In genomic region chr7:145795132-145795531, GRCh38 we compare ENCODE assay signal across 38 cellular contexts.
"Had no signal": no experiment of that assay in that cellular context is flagged by ENCODE, and none has a peak within 500 bp of the region (broad histone marks: within the 10 kb centered on the region; RNA-seq: fewer than 3 reads in every experiment).

No MANE protein-coding gene starts in this region.

- DNase-seq: activated effector memory CD4-positive, alpha-beta T cell treated with anti-CD3 and anti-CD28 coated beads, Interleukin-2, amount 50 U/mL, for 16 hours; activated effector memory CD4-positive, alpha-beta T cell treated with Interleukin-2 at 50 U/mL for 16 hours; activated gamma-delta T cell; activated gamma-delta T cell treated with Interleukin-2 at 50 U/mL for 16 hours; activated naive CD4-positive, alpha-beta T cell; activated naive CD4-positive, alpha-beta T cell treated with anti-CD3 and anti-CD28 coated beads for 36 hours; activated naive CD4-positive, alpha-beta T cell treated with anti-CD3 and anti-CD28 coated beads, Interleukin-2, amount 10 ng/mL, durations not matched to agents 7 days and 5 days; activated naive CD4-positive, alpha-beta T cell treated with anti-CD3 and anti-CD28 coated beads, Interleukin-2, amount 50 U/mL, for 16 hours; activated naive CD4-positive, alpha-beta T cell treated with Interleukin-2 at 50 U/mL for 16 hours; activated naive CD8-positive, alpha-beta T cell treated with anti-CD3 and anti-CD28 coated beads for 36 hours; activated naive CD8-positive, alpha-beta T cell treated with anti-CD3 and anti-CD28 coated beads, Interleukin-2, amount 10 ng/mL, durations not matched to agents 7 days and 5 days; activated naive CD8-positive, alpha-beta T cell treated with anti-CD3 and anti-CD28 coated beads, Interleukin-2, amount 50 U/mL, for 24 hours; activated T-cell treated with anti-CD3 and anti-CD28 coated beads, Interleukin-2, amount 50 U/mL, for 4 hours; activated T-cell treated with anti-CD3 and anti-CD28 coated beads, Interleukin-2, amount 50 U/mL, for 48 hours; activated T-cell treated with anti-CD3 and anti-CD28 coated beads, Interleukin-2, amount 50 U/mL, for 72 hours; adrenal gland; amniotic stem cell; amygdala; anterior cingulate cortex; aorta; body of pancreas; brain microvascular endothelial cell; caudate nucleus; central memory CD4-positive, alpha-beta T cell; cerebellar nuclear complex had no signal

- H3K4me1 Mint-ChIP-seq: activated naive CD4-positive, alpha-beta T cell treated with anti-CD3 and anti-CD28 coated beads, Interleukin-2, amount 10 ng/mL, durations not matched to agents 7 days and 5 days; activated naive CD4-positive, alpha-beta T cell treated with anti-CD3 and anti-CD28 coated beads, Interleukin-2, amount 50 U/mL, for 24 hours; activated naive CD8-positive, alpha-beta T cell treated with anti-CD3 and anti-CD28 coated beads for 36 hours; activated naive CD8-positive, alpha-beta T cell treated with anti-CD3 and anti-CD28 coated beads, Interleukin-2, amount 10 ng/mL, durations not matched to agents 7 days and 5 days; activated naive CD8-positive, alpha-beta T cell treated with anti-CD3 and anti-CD28 coated beads, Interleukin-2, amount 50 U/mL, for 24 hours; activated T-helper 17 cell treated with anti-CD3 and anti-CD28 coated beads, Interleukin-2, amount 50 U/mL, for 72 hours; brain; central memory CD8-positive, alpha-beta T cell had no signal

- H3K27me3 Mint-ChIP-seq: activated naive CD4-positive, alpha-beta T cell treated with anti-CD3 and anti-CD28 coated beads, Interleukin-2, amount 10 ng/mL, durations not matched to agents 7 days and 5 days; activated naive CD4-positive, alpha-beta T cell treated with anti-CD3 and anti-CD28 coated beads, Interleukin-2, amount 50 U/mL, for 24 hours; activated naive CD8-positive, alpha-beta T cell; activated naive CD8-positive, alpha-beta T cell treated with anti-CD3 and anti-CD28 coated beads for 36 hours; activated naive CD8-positive, alpha-beta T cell treated with anti-CD3 and anti-CD28 coated beads, Interleukin-2, amount 10 ng/mL, durations not matched to agents 7 days and 5 days; activated naive CD8-positive, alpha-beta T cell treated with anti-CD3 and anti-CD28 coated beads, Interleukin-2, amount 50 U/mL, for 24 hours; activated T-helper 17 cell treated with anti-CD3 and anti-CD28 coated beads, Interleukin-2, amount 50 U/mL, for 72 hours; brain; central memory CD8-positive, alpha-beta T cell had no signal

- H3K9me3 Mint-ChIP-seq: activated naive CD8-positive, alpha-beta T cell treated with anti-CD3 and anti-CD28 coated beads, Interleukin-2, amount 10 ng/mL, durations not matched to agents 7 days and 5 days; activated naive CD8-positive, alpha-beta T cell treated with anti-CD3 and anti-CD28 coated beads, Interleukin-2, amount 50 U/mL, for 24 hours had no signal

- H3K27ac Mint-ChIP-seq: activated naive CD4-positive, alpha-beta T cell treated with anti-CD3 and anti-CD28 coated beads for 36 hours; activated naive CD4-positive, alpha-beta T cell treated with anti-CD3 and anti-CD28 coated beads, Interleukin-2, amount 10 ng/mL, durations not matched to agents 7 days and 5 days; activated naive CD4-positive, alpha-beta T cell treated with anti-CD3 and anti-CD28 coated beads, Interleukin-2, amount 50 U/mL, for 24 hours; activated naive CD4-positive, alpha-beta T cell treated with anti-CD3 and anti-CD28 coated beads, Interleukin-2, amount 50 U/mL, for 72 hours; activated naive CD8-positive, alpha-beta T cell; activated naive CD8-positive, alpha-beta T cell treated with anti-CD3 and anti-CD28 coated beads for 36 hours; activated naive CD8-positive, alpha-beta T cell treated with anti-CD3 and anti-CD28 coated beads, Interleukin-2, amount 10 ng/mL, durations not matched to agents 7 days and 5 days; activated naive CD8-positive, alpha-beta T cell treated with anti-CD3 and anti-CD28 coated beads, Interleukin-2, amount 50 U/mL, for 24 hours; activated T-cell treated with anti-CD3 and anti-CD28 coated beads, Interleukin-2, amount 50 U/mL, for 72 hours; activated T-helper 1 cell treated with anti-CD3 and anti-CD28 coated beads, Interleukin-12 subunit alpha, Interleukin-12 subunit beta, Interleukin-2, Interleukin-4 antibody, amounts not matched to agents 30 ng/mL and 10 ng/mL and 1 ng/mL, durations not matched to agents 14 hours and 24 hours and 36 hours; activated T-helper 17 cell treated with anti-CD3 and anti-CD28 coated beads, Interleukin-2, amount 50 U/mL, for 72 hours; activated T-helper 2 cell treated with anti-CD3 and anti-CD28 coated beads, Interferon-gamma antibody, Interleukin-2, Interleukin-4, amounts not matched to agents 10 μg/mL and 5 μg/mL and 100 μg/mL, durations not matched to agents 14 hours and 24 hours and 36 hours; brain had no signal

- H3K36me3 ChIP-seq: adrenal gland, ascending aorta, brain microvascular endothelial cell, breast epithelium, cardiac muscle cell had no signal

- H3K9me3 ChIP-seq: adrenal gland, ascending aorta, body of pancreas, breast epithelium had no signal

- H3K4me1 ChIP-seq: adrenal gland, ascending aorta, body of pancreas, breast epithelium had no signal

- H3K4me3 ChIP-seq: adrenal gland, ascending aorta, body of pancreas, breast epithelium, cardiac muscle cell had no signal

- H3K4me3 Mint-ChIP-seq: activated naive CD4-positive, alpha-beta T cell treated with anti-CD3 and anti-CD28 coated beads for 36 hours; activated naive CD4-positive, alpha-beta T cell treated with anti-CD3 and anti-CD28 coated beads, Interleukin-2, amount 10 ng/mL, durations not matched to agents 7 days and 5 days; activated naive CD4-positive, alpha-beta T cell treated with anti-CD3 and anti-CD28 coated beads, Interleukin-2, amount 50 U/mL, for 24 hours; activated naive CD8-positive, alpha-beta T cell; activated naive CD8-positive, alpha-beta T cell treated with anti-CD3 and anti-CD28 coated beads for 36 hours; activated naive CD8-positive, alpha-beta T cell treated with anti-CD3 and anti-CD28 coated beads, Interleukin-2, amount 10 ng/mL, durations not matched to agents 7 days and 5 days; activated naive CD8-positive, alpha-beta T cell treated with anti-CD3 and anti-CD28 coated beads, Interleukin-2, amount 50 U/mL, for 24 hours; activated T-cell treated with anti-CD3 and anti-CD28 coated beads, Interleukin-2, amount 50 U/mL, for 4 hours; activated T-cell treated with anti-CD3 and anti-CD28 coated beads, Interleukin-2, amount 50 U/mL, for 72 hours; activated T-helper 1 cell treated with anti-CD3 and anti-CD28 coated beads, Interleukin-12 subunit alpha, Interleukin-12 subunit beta, Interleukin-2, Interleukin-4 antibody, amounts not matched to agents 30 ng/mL and 10 ng/mL and 1 ng/mL, durations not matched to agents 14 hours and 24 hours and 36 hours; activated T-helper 17 cell treated with anti-CD3 and anti-CD28 coated beads, Interleukin-2, amount 50 U/mL, for 72 hours; brain; central memory CD8-positive, alpha-beta T cell had no signal

- ATAC-seq: activated naive CD4-positive, alpha-beta T cell treated with anti-CD3 and anti-CD28 coated beads, Interleukin-2, amount 50 U/mL, for 72 hours; activated naive CD8-positive, alpha-beta T cell treated with anti-CD3 and anti-CD28 coated beads, Interleukin-2, amount 50 U/mL, for 24 hours; activated T-cell treated with anti-CD3 and anti-CD28 coated beads, Interleukin-2, amount 50 U/mL, for 4 hours; activated T-cell treated with anti-CD3 and anti-CD28 coated beads, Interleukin-2, amount 50 U/mL, for 72 hours; activated T-helper 17 cell treated with anti-CD3 and anti-CD28 coated beads, Interleukin-2, amount 50 U/mL, for 72 hours; body of pancreas had no signal

- H3K27ac ChIP-seq: adrenal gland, ascending aorta, body of pancreas, brain microvascular endothelial cell, breast epithelium, cardiac muscle cell had no signal

- H3K27me3 ChIP-seq: adrenal gland, ascending aorta, body of pancreas, brain microvascular endothelial cell, breast epithelium, cardiac muscle cell had no signal

- FAIRE-seq: astrocyte, bronchial epithelial cell had no signal
